In the genomic region with DNA sequence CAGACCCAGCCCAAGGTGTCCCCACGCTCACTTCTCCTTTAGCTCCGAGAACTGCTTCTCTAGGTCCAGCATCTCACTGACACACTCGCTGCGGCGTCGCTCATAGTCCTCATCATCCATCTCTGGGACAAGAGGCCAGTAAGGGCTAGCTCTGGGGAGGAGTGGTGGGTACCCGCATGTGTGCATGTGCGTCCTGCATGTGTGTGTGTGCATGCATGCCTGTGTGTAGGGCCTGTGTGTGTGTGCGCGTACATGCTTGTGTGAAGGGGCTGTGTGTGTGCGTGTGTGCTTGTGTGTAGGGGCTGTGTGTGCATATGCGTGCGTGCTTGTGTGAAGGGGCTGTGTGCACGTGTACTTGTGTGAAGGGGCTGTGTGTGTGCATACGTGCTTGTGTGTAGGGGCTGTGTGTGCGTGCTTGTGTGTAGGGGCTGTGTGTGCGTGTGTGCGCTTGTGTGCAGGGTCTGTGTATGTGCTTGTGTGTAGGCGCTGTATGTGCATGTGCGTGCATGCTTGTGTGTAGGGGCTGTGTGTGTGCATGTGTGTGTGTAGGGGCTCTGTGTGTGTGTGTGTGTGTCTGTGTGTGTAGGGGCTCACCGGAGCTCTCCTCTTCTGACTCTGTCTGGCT, we compare ENCODE assay signal across 26 cellular contexts. TPM values are rescaled to one million over a fixed set of nuclear protein-coding genes. Genes with fewer than 3 reads are reported as not detected.
DNase-seq lines count a peak whose midpoint lies in the region; ATAC-seq and TF ChIP-seq lines count a peak whose summit lies in the region.
"Had no signal": no experiment of that assay in that cellular context is flagged by ENCODE, and none has a peak within 500 bp of the region (broad histone marks: within the 10 kb centered on the region; RNA-seq: fewer than 3 reads in every experiment).

No MANE protein-coding gene starts in this region.

- no peak for TF ChIP-seq RAD21 in SK-N-SH (IDR thresholded peaks at IDR 0.05; ENCODE audit: low read length)

- H2AFZ ChIP-seq in SK-N-SH (ENCODE audit: low read depth) (no peak overlapping the region), osteoblast (ENCODE audit: low read length) (no peak overlapping the region)
- H2AFZ ChIP-seq: GM23338 had no signal

- H3K4me1 ChIP-seq in SK-N-SH (ENCODE audit: control insufficient read depth in 1 of 2, insufficient read depth in 2 of 2, low read depth in 1 of 2, low read length in 1 of 2) (peaks cover 38 to 50% of the 10 kb centered on the region in 2 experiments), HEK293 (ENCODE audit: control insufficient read depth, insufficient read depth, low read length) (no peaks in the 10 kb centered on the region), osteoblast (ENCODE audit: insufficient read depth, low read length) (peaks cover 43% of the 10 kb centered on the region)

- peaks cover 18% of the 10 kb centered on the region for H3F3A ChIP-seq in SK-N-SH (replicated peaks; ENCODE audit: insufficient read depth)

- H4K20me1 ChIP-seq in SK-N-SH (ENCODE audit: insufficient read depth) (no peaks in the 10 kb centered on the region), osteoblast (ENCODE audit: insufficient read depth, low read length) (peaks cover 11% of the 10 kb centered on the region)

- H3K79me2 ChIP-seq in SK-N-SH (ENCODE audit: insufficient read depth) (peaks cover 27% of the 10 kb centered on the region), osteoblast (ENCODE audit: insufficient read depth, low read length) (peaks cover 37% of the 10 kb centered on the region)

- no peak overlapping the region for H3K9ac ChIP-seq in SK-N-SH

- ATAC-seq in SK-N-SH treated with all-trans-retinoic acid at 6 μM for 48 hours, result no peak
- ATAC-seq in esophagus mucosa, result no peak
- ATAC-seq in left lobe of liver, result no peak
- ATAC-seq: CD8-positive, alpha-beta T cell; GM23338; left lung; naive thymus-derived CD4-positive, alpha-beta T cell; pancreas had no signal

- H3K36me3 ChIP-seq in SK-N-SH (replicated peaks in 1 of 2; ENCODE audit: control insufficient read depth in 1 of 2, insufficient read depth in 2 of 2, low read length in 1 of 2) (peaks cover 7 to 36% of the 10 kb centered on the region in 2 experiments), HEK293 (ENCODE audit: control insufficient read depth in 2 of 2, insufficient read depth in 1 of 2, low read length in 2 of 2) (peaks cover 0 to 66% of the 10 kb centered on the region in 2 experiments; a peak in 2 of 3 replicates), osteoblast (ENCODE audit: insufficient read depth, low read length) (peaks cover 45% of the 10 kb centered on the region)

- H3K4me3 ChIP-seq in SK-N-SH (ENCODE audit: low read depth in 2 of 2, low read length in 1 of 2) (no peak overlapping the region), HEK293 (ENCODE audit: low read depth, low read length) (no peak overlapping the region), osteoblast (ENCODE audit: insufficient read depth, low read length) (no peak overlapping the region)
- H3K4me3 ChIP-seq: dorsolateral prefrontal cortex, GM23338, left lung, pancreas had no signal

- H3K27me3 ChIP-seq in SK-N-SH (ENCODE audit: insufficient read depth) (no peaks in the 10 kb centered on the region), osteoblast (ENCODE audit: insufficient read depth, low read length) (no peaks in the 10 kb centered on the region)
- H3K27me3 ChIP-seq: dorsolateral prefrontal cortex, left lung, pancreas had no signal

- CTCF ChIA-PET in SK-N-SH (lab: Yijun Ruan, JAX), result interaction anchor here (5.4 kb wide), 1 partner anchor 30 kb away, joined by 74 read pairs; no protein-coding TSS in a partner anchor
- CTCF ChIA-PET in HEK293 (lab: Yijun Ruan, JAX), result interaction anchor here (1.0 kb wide), 2 partner anchors 31 to 48 kb away, joined by 3 to 4 read pairs; no protein-coding TSS in a partner anchor

- POLR2A ChIA-PET in SK-N-SH (lab: Yijun Ruan, JAX) (no interaction called here), HEK293 (lab: Yijun Ruan, JAX) (no interaction called here)

- H3K9me3 ChIP-seq in SK-N-SH (no peaks in the 10 kb centered on the region), HEK293 (ENCODE audit: control insufficient read depth, insufficient read depth, low read depth, low read length) (no peaks in the 10 kb centered on the region), osteoblast (ENCODE audit: low read depth, low read length) (no peaks in the 10 kb centered on the region)
- H3K9me3 ChIP-seq: left lung, pancreas had no signal

- H3K27ac ChIP-seq in SK-N-SH (ENCODE audit: low read depth in 2 of 2, low read length in 1 of 2) (no peak overlapping the region), HEK293 (ENCODE audit: extremely low read depth, low read depth, low read length) (no peak overlapping the region), osteoblast (ENCODE audit: low read depth, low read length) (no peak overlapping the region)
- H3K27ac ChIP-seq: 22Rv1, dorsolateral prefrontal cortex, left lung, pancreas had no signal

- DNase-seq in SK-N-SH (peak; percentile 1), ecto neural progenitor cell (ENCODE audit: low spot score) (peak; percentile 41), osteoblast (ENCODE audit: insufficient read length, low spot score, missing footprints) (peak; percentile 58), AG20443 (ENCODE audit: low spot score) (no peak), left lobe of liver (ENCODE audit: low spot score) (no peak)
- DNase-seq: activated CD4-positive, alpha-beta memory T cell treated with anti-CD3 and anti-CD28 coated beads, Interleukin-2, amount 10 ng/mL, durations not matched to agents 7 days and 5 days; activated CD4-positive, alpha-beta T cell treated with anti-CD3 and anti-CD28 coated beads for 1 hour; activated T-cell treated with anti-CD3 and anti-CD28 coated beads for 4 hours; CD8-positive, alpha-beta T cell; DMS153; IMR-90; naive thymus-derived CD4-positive, alpha-beta T cell; NCI-H1092 treated with DMSO at 0.1 percent for 48 hours; NCI-H187; NCI-H526; SIG-M5; trophoblast cell had no signal

- no peak for TF ChIP-seq CTCF in SK-N-SH (IDR thresholded peaks at IDR 0.05)
- TF ChIP-seq CTCF in HEK293 (tag by site-specific recombination; IDR thresholded peaks at IDR 0.05), result no peak
- TF ChIP-seq CTCF in osteoblast (IDR thresholded peaks at IDR 0.05; ENCODE audit: extremely low read depth, low read depth, low read length), result no peak

- H3K4me2 ChIP-seq in SK-N-SH (no peak overlapping the region), osteoblast (ENCODE audit: insufficient read depth, low read length) (no peak overlapping the region)
- H3K4me2 ChIP-seq: GM23338 had no signal

- 93% methylated on average over 21 of the region's 21 CpGs for WGBS in SK-N-SH (ENCODE audit: low lambda C conversion rate)

- H3K9me2 ChIP-seq in SK-N-SH, result no peaks in the 10 kb centered on the region

- no peak for TF ChIP-seq EP300 in SK-N-SH (IDR thresholded peaks at IDR 0.05; ENCODE audit: borderline replicate concordance in 1 of 2, low read depth in 1 of 2, low read length in 1 of 2)

TF ChIP-seq in SK-N-SH, 30 proteins besides CTCF, POLR2A, EP300 and RAD21 (continues in another document):
- TF ChIP-seq TEAD4 (IDR thresholded peaks at IDR 0.05; ENCODE audit: borderline replicate concordance, insufficient read depth) (no peak), POLR2AphosphoS5 (IDR thresholded peaks at IDR 0.05; ENCODE audit: low read depth, low read length) (no peak), RFX5 (IDR thresholded peaks at IDR 0.05; ENCODE audit: low read length) (no peak), FOXM1 (IDR thresholded peaks at IDR 0.05; ENCODE audit: low read depth) (no peak), GATA2 (CRISPR knock-in tag; IDR thresholded peaks at IDR 0.05) (no peak), MEF2A (IDR thresholded peaks at IDR 0.05; ENCODE audit: borderline replicate concordance, low read depth) (no peak)

TF ChIP-seq in SK-N-SH treated with all-trans-retinoic acid at 6 μM for 48 hours, 23 proteins besides CTCF, POLR2A, EP300 and RAD21 (continues in another document):
- no peak for TF ChIP-seq RARB (CRISPR knock-in tag; IDR thresholded peaks at IDR 0.05)
- no peak for TF ChIP-seq ZNF70 (CRISPR knock-in tag; IDR thresholded peaks at IDR 0.05)
- no peak for TF ChIP-seq ISL1 (CRISPR knock-in tag; IDR thresholded peaks at IDR 0.05)

TF ChIP-seq in HEK293, 187 proteins besides CTCF, POLR2A, EP300 and RAD21 (continues in another document):
- TF ChIP-seq ZNF23 (tag by site-specific recombination; IDR thresholded peaks at IDR 0.05; ENCODE audit: borderline replicate concordance) (no peak), ZNF2 (tag by site-specific recombination; IDR thresholded peaks at IDR 0.05) (no peak)
- TF ChIP-seq, protein P1, sequence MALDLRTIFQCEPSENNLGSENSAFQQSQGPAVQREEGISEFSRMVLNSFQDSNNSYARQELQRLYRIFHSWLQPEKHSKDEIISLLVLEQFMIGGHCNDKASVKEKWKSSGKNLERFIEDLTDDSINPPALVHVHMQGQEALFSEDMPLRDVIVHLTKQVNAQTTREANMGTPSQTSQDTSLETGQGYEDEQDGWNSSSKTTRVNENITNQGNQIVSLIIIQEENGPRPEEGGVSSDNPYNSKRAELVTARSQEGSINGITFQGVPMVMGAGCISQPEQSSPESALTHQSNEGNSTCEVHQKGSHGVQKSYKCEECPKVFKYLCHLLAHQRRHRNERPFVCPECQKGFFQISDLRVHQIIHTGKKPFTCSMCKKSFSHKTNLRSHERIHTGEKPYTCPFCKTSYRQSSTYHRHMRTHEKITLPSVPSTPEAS (tag by site-specific recombination; IDR thresholded peaks at IDR 0.05), result peak; percentile 88

RNA-seq across cellular contexts. Expression of a gene that starts 3.3 kb away (rescaled TPM):
- 70.0 and 76.5 TPM in 2 replicates for polyA plus RNA-seq in SK-N-SH (2012; rRNA removed)
- polyA plus RNA-seq in SK-N-SH (2012; cell fraction: cytosol; rRNA removed), result 65.3 and 67.8 TPM in 2 replicates
- 66.8 and 73.5 TPM in 2 replicates for polyA plus RNA-seq in SK-N-SH (2012; cell fraction: nucleus; rRNA removed)
- 43.0 and 43.1 TPM in 2 replicates for total RNA-seq in osteoblast
- 31.8 TPM for total RNA-seq in esophagus mucosa
- 11.2 TPM for total RNA-seq in left lobe of liver

RNA-seq across cellular contexts. Expression of a gene that starts 5.4 kb away (rescaled TPM):
- polyA plus RNA-seq in SK-N-SH (2012; rRNA removed), result 13.0 and 16.9 TPM in 2 replicates
- 6.1 and 9.3 TPM in 2 replicates for polyA plus RNA-seq in SK-N-SH (2012; cell fraction: cytosol; rRNA removed)
- 71.9 and 87.9 TPM in 2 replicates for polyA plus RNA-seq in SK-N-SH (2012; cell fraction: nucleus; rRNA removed)
- total RNA-seq in osteoblast, result 27.1 and 31.8 TPM in 2 replicates
- 23.1 TPM for total RNA-seq in esophagus mucosa
- 0.93 TPM for total RNA-seq in left lobe of liver

RNA-seq across cellular contexts. Expression of a gene that starts 5.8 kb away (rescaled TPM):
- polyA plus RNA-seq in SK-N-SH (2012; rRNA removed), result 26.4 TPM in 2 replicates
- polyA plus RNA-seq in SK-N-SH (2012; cell fraction: cytosol; rRNA removed), result 18.3 and 23.9 TPM in 2 replicates
- 17.6 and 20.1 TPM in 2 replicates for polyA plus RNA-seq in SK-N-SH (2012; cell fraction: nucleus; rRNA removed)
- 20.6 and 21.2 TPM in 2 replicates for total RNA-seq in osteoblast
- 3.5 TPM for total RNA-seq in esophagus mucosa
- 19.4 TPM for total RNA-seq in left lobe of liver

RNA-seq across cellular contexts. Expression of a gene that starts 24.8 kb away (rescaled TPM):
- polyA plus RNA-seq in SK-N-SH (2012; rRNA removed), result 2.6 and 7.7 TPM in 2 replicates
- 2.9 and 3.8 TPM in 2 replicates for polyA plus RNA-seq in SK-N-SH (2012; cell fraction: cytosol; rRNA removed)
- polyA plus RNA-seq in SK-N-SH (2012; cell fraction: nucleus; rRNA removed), result 3.0 and 4.6 TPM in 2 replicates
- 103 and 107 TPM in 2 replicates for total RNA-seq in osteoblast
- 4.0 TPM for total RNA-seq in esophagus mucosa
- total RNA-seq in left lobe of liver, result 0.91 TPM
- total RNA-seq: activated CD4-positive, alpha-beta memory T cell treated with anti-CD3 and anti-CD28 coated beads, Interleukin-2, amount 10 ng/mL, durations not matched to agents 7 days and 5 days; endothelial cell of umbilical vein had no signal

RNA-seq across cellular contexts. Expression of a gene that starts 29.9 kb away (rescaled TPM):
- polyA plus RNA-seq in SK-N-SH (2012; rRNA removed), result 3.2 and 3.7 TPM in 2 replicates
- polyA plus RNA-seq in SK-N-SH (2012; cell fraction: cytosol; rRNA removed), result 1.4 and 2.4 TPM in 2 replicates
- polyA plus RNA-seq in SK-N-SH (2012; cell fraction: nucleus; rRNA removed), result 13.0 and 14.4 TPM in 2 replicates
- total RNA-seq in osteoblast (under 0.01 and 0.29 TPM in 2 replicates), esophagus mucosa (3.6 TPM), left lobe of liver (0.48 TPM)

Comparison
In these comparisons a context has a peak if more than half of its experiments do, and no peak if none do; other contexts are left out.
1. DNase-seq: peak in SK-N-SH (single experiment), ecto neural progenitor cell (single experiment) and osteoblast (single experiment); none in AG20443 (single experiment) and left lobe of liver (single experiment).
2. RNA of a gene that starts 5.4 kb away (total RNA-seq): 27.1 to 31.8 TPM in osteoblast and 23.1 TPM in esophagus mucosa (single experiment); 0.93 TPM in left lobe of liver (single experiment); every median in the first group is over 10 times any median in the second.